Comparison of ENCODE assay signal across 10 cellular contexts in the genomic region with DNA sequence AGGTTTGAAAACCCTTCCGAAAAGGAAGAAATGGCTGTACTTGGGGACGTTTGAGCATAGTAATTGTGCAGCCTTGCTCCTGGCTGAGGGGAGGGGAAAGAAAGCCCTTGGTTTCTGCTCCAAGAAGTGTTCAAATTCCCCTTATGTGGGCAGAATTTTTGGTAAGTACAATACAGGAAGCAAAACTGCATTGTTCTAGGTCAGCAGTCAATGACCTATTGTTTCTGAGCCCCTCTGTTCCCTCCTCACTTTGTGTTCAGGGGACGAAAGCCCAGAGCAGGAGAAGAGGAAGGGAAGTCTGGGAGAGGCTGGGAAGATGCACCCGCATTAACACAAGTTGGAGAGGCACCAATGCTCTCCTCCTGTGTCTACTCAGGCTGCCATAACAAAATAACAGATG. TPM values are rescaled to one million over a fixed set of nuclear protein-coding genes. Genes with fewer than 3 reads are reported as not detected.
DNase-seq lines count a peak whose midpoint lies in the region; ATAC-seq, FAIRE-seq and TF ChIP-seq lines count a peak whose summit lies in the region.
"Had no signal": no experiment of that assay in that cellular context is flagged by ENCODE, and none has a peak within 500 bp of the region (broad histone marks: within the 10 kb centered on the region; RNA-seq: fewer than 3 reads in every experiment).

No MANE protein-coding gene starts in this region.

- H4K5ac ChIP-seq in mesendoderm (ENCODE audit: low read length): no peak overlapping the region

- FAIRE-seq in keratinocyte (lab: Jason Lieb, UNC): no peak
- FAIRE-seq: TTC549 had no signal

- ATAC-seq in GM21423 (IDR thresholded peaks at IDR 0.05; ENCODE audit: unreplicated experiment) (peak; percentile 41), HG03196 (IDR thresholded peaks at IDR 0.05; ENCODE audit: unreplicated experiment) (peak; percentile 41)

- peaks cover 4% of the 10 kb centered on the region for H4K20me1 ChIP-seq in keratinocyte (ENCODE audit: control insufficient read depth, extremely low read depth, insufficient read depth, low read length)

- H4K8ac ChIP-seq in mesendoderm (ENCODE audit: low read depth, low read length): no peak overlapping the region

- H3K23ac ChIP-seq in mesendoderm (ENCODE audit: low read length): no peak overlapping the region

- H2AFZ ChIP-seq in keratinocyte (ENCODE audit: control insufficient read depth, low read length): no peak overlapping the region

- no peak overlapping the region for H3K18ac ChIP-seq in mesendoderm (ENCODE audit: low read length)

- H3K9me3 ChIP-seq in keratinocyte (ENCODE audit: control insufficient read depth, low read depth, low read length): no peaks in the 10 kb centered on the region
- H3K9me3 ChIP-seq in Peyer's patch: no peaks in the 10 kb centered on the region
- H3K9me3 ChIP-seq: MG63 had no signal

- dilution Hi-C loops in keratinocyte (cut with MboI; ENCODE audit: extremely low pct_ligation_motif_present, low sequenced_read_pairs): no loop called here

- peak overlapping the region; percentile 13 for H3K9ac ChIP-seq in keratinocyte (ENCODE audit: control insufficient read depth, extremely low read depth, insufficient read depth, low read length)
- H3K9ac ChIP-seq in mesendoderm (ENCODE audit: low read length): no peak overlapping the region

- H2AK5ac ChIP-seq in mesendoderm (ENCODE audit: low read length): no peak overlapping the region

- H2BK15ac ChIP-seq in mesendoderm (replicated peaks; ENCODE audit: low read depth): no peak overlapping the region

- H3K4ac ChIP-seq in mesendoderm (ENCODE audit: low read depth, low read length): no peak overlapping the region

- no peak for TF ChIP-seq CTCF in GM13977 (IDR thresholded peaks at IDR 0.05; ENCODE audit: extremely low read depth, insufficient read depth, missing control alignments)
- TF ChIP-seq CTCF in keratinocyte (optimal IDR thresholded peaks at IDR 0.05 in 1 of 3, IDR thresholded peaks at IDR 0.05 in 1 of 3, conservative IDR thresholded peaks at IDR 0.05 in 1 of 3; ENCODE audit: extremely low read depth in 1 of 3, insufficient read depth in 2 of 3, low read length in 3 of 3): no peak
- TF ChIP-seq CTCF in Peyer's patch (IDR thresholded peaks at IDR 0.05): no peak

- peak overlapping the region; percentile 39 for H3K27ac ChIP-seq in keratinocyte (ENCODE audit: control insufficient read depth, insufficient read depth, low read length)
- H3K27ac ChIP-seq in mesendoderm (ENCODE audit: low read depth, low read length): no peak overlapping the region
- H3K27ac ChIP-seq in Peyer's patch: peak overlapping the region in 1 of 4 donors; percentile 39

- no peak overlapping the region for H3K56ac ChIP-seq in mesendoderm (ENCODE audit: low read length)

- no peak for TF ChIP-seq POLR2A in Peyer's patch (IDR thresholded peaks at IDR 0.05)

- H2BK5ac ChIP-seq in mesendoderm (ENCODE audit: low read length): no peak overlapping the region

- no CpG with 5 or more reads among the region's 4 CpGs for WGBS in mesendoderm (ENCODE audit: extremely low coverage, insufficient coverage, low lambda C conversion rate)

- H3K79me1 ChIP-seq in mesendoderm (ENCODE audit: low read length): peaks cover 35% of the 10 kb centered on the region

- DNase-seq in GM13977 (ENCODE audit: low spot score) (peak; percentile 27), keratinocyte (ENCODE audit: low read depth, low spot score) (no peak), mesendoderm (no peak), GF-D8 (lab: John Stamatoyannopoulos, UW) (no peak), RKO (ENCODE audit: low spot score) (no peak), Peyer's patch (no peak)

- H3K27me3 ChIP-seq in keratinocyte (ENCODE audit: control insufficient read depth, extremely low read depth, insufficient read depth, low read length) (no peaks in the 10 kb centered on the region), mesendoderm (ENCODE audit: insufficient read depth, low read length, poor library complexity) (no peaks in the 10 kb centered on the region), Peyer's patch (no peaks in the 10 kb centered on the region)
- H3K27me3 ChIP-seq: MG63 had no signal

- H3K4me2 ChIP-seq in keratinocyte (ENCODE audit: control insufficient read depth, extremely low read depth, insufficient read depth, low read depth, low read length) (peak overlapping the region; percentile 77), mesendoderm (ENCODE audit: low read length) (no peak overlapping the region)

- no peaks in the 10 kb centered on the region for H3K9me1 ChIP-seq in keratinocyte (ENCODE audit: control insufficient read depth, extremely low read depth, insufficient read depth, low read length)

- no peak overlapping the region for H2BK120ac ChIP-seq in mesendoderm (ENCODE audit: low read depth, low read length)

- H3K4me1 ChIP-seq in keratinocyte (ENCODE audit: control insufficient read depth, extremely low read depth, insufficient read depth, low read length) (peaks cover 31% of the 10 kb centered on the region), mesendoderm (ENCODE audit: control insufficient read depth, low read depth, low read length) (peaks cover 2% of the 10 kb centered on the region), Peyer's patch (no peaks in the 10 kb centered on the region)

- peaks cover 86% of the 10 kb centered on the region for H3K79me2 ChIP-seq in keratinocyte (ENCODE audit: control insufficient read depth, insufficient read depth, low read length)
- H3K79me2 ChIP-seq in mesendoderm (ENCODE audit: control insufficient read depth, insufficient read depth, low read length): peaks cover 64% of the 10 kb centered on the region

- in situ Hi-C loops in GM13977 (cut with MboI; ENCODE audit: low pct_unique_long_range_greater_than_20kb, low sequenced_read_pairs, unreplicated experiment): no loop called here

- H3K4me3 ChIP-seq in keratinocyte (ENCODE audit: control insufficient read depth in 2 of 3, extremely low read depth in 1 of 3, insufficient read depth in 2 of 3, low read depth in 1 of 3, low read length in 3 of 3): peak overlapping the region in 1 of 3 experiments; percentile 24
- H3K4me3 ChIP-seq in mesendoderm (ENCODE audit: low read length): no peak overlapping the region
- H3K4me3 ChIP-seq in Peyer's patch: no peak overlapping the region
- H3K4me3 ChIP-seq: MG63 had no signal

- H3K36me3 ChIP-seq in keratinocyte (ENCODE audit: control insufficient read depth in 2 of 2, extremely low read depth in 1 of 2, insufficient read depth in 2 of 2, low read length in 2 of 2) (peaks cover 2 to 10% of the 10 kb centered on the region in 2 experiments), mesendoderm (ENCODE audit: control insufficient read depth, insufficient read depth, low read length) (no peaks in the 10 kb centered on the region), Peyer's patch (no peaks in the 10 kb centered on the region)

RNA-seq across cellular contexts. Expression of gene BASP1, which starts 11.9 kb away (rescaled TPM):
- polyA plus RNA-seq in keratinocyte: 112 to 155 TPM (median 127 TPM) in 3 replicates
- polyA plus RNA-seq in keratinocyte (2011; ENCODE audit: low read depth): 7.3 TPM
- polyA plus RNA-seq in keratinocyte (2011; cell fraction: cytosol; rRNA removed): 162 and 198 TPM in 2 replicates
- 97.7 and 103 TPM in 2 replicates for polyA plus RNA-seq in keratinocyte (2011; cell fraction: nucleus; rRNA removed)
- 62.0 and 137 TPM in 2 replicates for polyA plus RNA-seq in keratinocyte (2012; ENCODE audit: low replicate concordance)
- polyA minus RNA-seq in keratinocyte: 12.0 to 36.1 TPM (median 24.9 TPM) in 3 replicates
- 76.9 TPM for polyA minus RNA-seq in keratinocyte (2011; cell fraction: cytosol; rRNA and poly(A)+ RNA removed)
- 19.1 and 25.1 TPM in 2 replicates for polyA minus RNA-seq in keratinocyte (2011; cell fraction: nucleus; rRNA and poly(A)+ RNA removed)
- 176 TPM for polyA plus RNA-seq in mesendoderm (2013, experiment 1 of 2)
- polyA plus RNA-seq in mesendoderm (2013, experiment 2 of 2): 185 TPM
- total RNA-seq in Peyer's patch: 10 to 100 TPM in 1 of 4 donors, 1 to 10 TPM in 2, not detected in 1; 6.7 to 39.6 (median 8.0) TPM
